22 cellular contexts compared by ENCODE assay signal in the genomic region with DNA sequence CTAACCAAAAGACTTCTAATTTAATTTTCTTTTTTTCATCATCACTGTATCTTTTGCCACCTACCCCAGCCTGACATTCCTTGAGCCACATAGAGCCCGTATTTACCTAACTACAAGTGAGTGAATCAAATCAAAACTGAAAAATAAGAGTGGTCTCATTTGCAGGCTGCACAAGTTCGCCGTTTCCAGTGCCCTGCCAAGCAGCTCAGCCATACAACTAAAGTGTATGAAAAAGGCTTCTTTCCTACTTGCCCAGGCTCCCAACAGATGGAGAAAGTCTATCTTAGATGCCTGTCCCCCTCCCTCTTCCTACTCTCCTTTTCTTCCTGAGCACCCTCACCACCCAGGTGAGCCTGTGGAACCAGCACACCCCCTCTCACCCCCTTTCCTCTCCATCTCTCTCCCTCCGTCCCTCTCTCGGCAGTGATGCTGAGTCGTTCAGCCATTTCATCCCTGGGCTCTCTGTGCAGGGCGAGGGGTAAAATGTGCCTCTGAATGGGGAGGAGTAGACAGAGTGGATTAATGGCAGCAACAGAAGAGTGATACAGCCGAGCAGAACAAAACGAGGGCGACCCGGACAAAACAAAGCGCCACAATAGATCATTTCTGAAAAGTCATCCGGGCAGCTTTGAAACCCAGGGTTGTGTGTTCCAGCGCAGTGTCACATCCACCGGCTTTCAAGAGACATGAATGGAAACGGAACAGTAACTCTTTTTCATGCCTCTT.
DNase-seq lines count a peak whose midpoint lies in the region; ATAC-seq lines count a peak whose summit lies in the region.
"Had no signal": no experiment of that assay in that cellular context is flagged by ENCODE, and none has a peak within 500 bp of the region (broad histone marks: within the 10 kb centered on the region; RNA-seq: fewer than 3 reads in every experiment).

No MANE protein-coding gene starts in this region.

- peak overlapping the region; percentile 30 for H3K27ac ChIP-seq in cingulate gyrus (ENCODE audit: low read depth, low read length)

- DNase-seq in C1 segment of cervical spinal cord (lab: John Stamatoyannopoulos, UW) (peak in 9 of 14 donors; percentile 7 to 62 (median 29)), left kidney (ENCODE audit: low read depth, low spot score) (peak; percentile 52), retina (peak; percentile 59), DMS 273 (lab: John Stamatoyannopoulos, UW; ENCODE audit: unreplicated experiment) (no peak), glomerular visceral epithelial cell (ENCODE audit: extremely low spot score) (no peak), NCI-H345 treated with DMSO at 0.1 percent for 48 hours (lab: John Stamatoyannopoulos, UW; ENCODE audit: unreplicated experiment) (no peak)
- DNase-seq: 8988T; Caco-2; CD4-positive, CD25-positive, alpha-beta regulatory T cell; DMS153; GF-D8; KG1; NCI-H1105 treated with DMSO at 0.1 percent for 48 hours; NCI-H1694; NCI-H2081 treated with DMSO at 0.1 percent for 48 hours; NCI-H510A; NCI-H748 treated with DMSO at 0.1 percent for 48 hours; OCI-M1; Right ventricle myocardium superior had no signal

- no peak for ATAC-seq in HG03039 (IDR thresholded peaks at IDR 0.05; ENCODE audit: unreplicated experiment)
- ATAC-seq: HCT116 had no signal

Comparison
In these comparisons a context has a peak if more than half of its experiments do, and no peak if none do; other contexts are left out.
1. DNase-seq: peak in C1 segment of cervical spinal cord (9 of 14), left kidney (single experiment) and retina (single experiment); none in DMS 273 (single experiment), glomerular visceral epithelial cell (single experiment) and NCI-H345 treated with DMSO at 0.1 percent for 48 hours (single experiment).